18 cellular contexts compared by ENCODE assay signal in genomic region chr2:8597526-8598225, GRCh38.
DNase-seq lines count a peak whose midpoint lies in the region; FAIRE-seq and TF ChIP-seq lines count a peak whose summit lies in the region.
"Had no signal": no experiment of that assay in that cellular context is flagged by ENCODE, and none has a peak within 500 bp of the region (broad histone marks: within the 10 kb centered on the region; RNA-seq: fewer than 3 reads in every experiment).

No MANE protein-coding gene starts in this region.

- no peaks in the 10 kb centered on the region for H3K27me3 ChIP-seq in neutrophil
- no peaks in the 10 kb centered on the region for H3K27me3 ChIP-seq in transverse colon

- WGBS in transverse colon (ENCODE audit: low coverage in 1 of 2), 2 donors, result 90% methylated on average over 10 of the region's 10 CpGs; no CpG with 5 or more reads in 1 of the 2 donors

- H3K36me3 ChIP-seq in neutrophil (no peaks in the 10 kb centered on the region), transverse colon (no peaks in the 10 kb centered on the region), kidney (ENCODE audit: control insufficient read depth in 1 of 2, insufficient read depth in 2 of 2, low read length in 2 of 2) (no peaks in the 10 kb centered on the region)

- TF ChIP-seq CTCF in CD14-positive monocyte (IDR thresholded peaks at IDR 0.05) (no peak), neutrophil (IDR thresholded peaks at IDR 0.05) (no peak), transverse colon (IDR thresholded peaks at IDR 0.05) (no peak), kidney (IDR thresholded peaks at IDR 0.05; ENCODE audit: borderline replicate concordance, extremely low read depth, insufficient read depth) (no peak)

- peaks cover 3 to 6% of the 10 kb centered on the region in 2 donors for H3K36me3 Mint-ChIP-seq in CD14-positive monocyte
- H3K36me3 Mint-ChIP-seq: naive thymus-derived CD8-positive, alpha-beta T cell had no signal

- FAIRE-seq in kidney (lab: Jason Lieb, UNC), result no peak
- FAIRE-seq: D721Med, endometrium had no signal

- H3K9ac ChIP-seq in kidney (ENCODE audit: low read length in 2 of 2), result no peak overlapping the region

- TF ChIP-seq EP300 in transverse colon (IDR thresholded peaks at IDR 0.05; ENCODE audit: low read depth), result no peak

- H3K4me1 Mint-ChIP-seq in CD14-positive monocyte, result peaks cover 49% of the 10 kb centered on the region

- DNase-seq in CD14-positive monocyte (ENCODE audit: low spot score) (no peak), NCI-H82 (lab: John Stamatoyannopoulos, UW) (peak; percentile 78), erythroblast (lab: John Stamatoyannopoulos, UW) (peak; percentile 26 to 51), glomerular visceral epithelial cell (ENCODE audit: extremely low spot score) (no peak), transverse colon (no peak), kidney (no peak)
- DNase-seq in stimulated activated CD4-positive, alpha-beta T cell treated with anti-CD3 and anti-CD28 coated beads, Interleukin-4, amount 100 ng/mL, for 24 hours, result no peak
- DNase-seq: activated CD4-positive, alpha-beta T cell treated with anti-CD3 and anti-CD28 coated beads, Interleukin-2, amount 50 U/mL, for 4 hours; activated T-cell treated with anti-CD3 and anti-CD28 coated beads, Interleukin-2, amount 50 U/mL, for 48 hours; foreskin melanocyte; NCI-H2081; NCI-H774; stimulated activated CD4-positive, alpha-beta T cell treated with anti-CD3 and anti-CD28 coated beads, Interleukin-1b, Interleukin-23, amount 100 ng/mL, for 48 hours; substantia nigra had no signal

- H3K27ac ChIP-seq in neutrophil, result peak overlapping the region; percentile 83
- H3K27ac ChIP-seq in transverse colon, result no peak overlapping the region
- no peak overlapping the region for H3K27ac ChIP-seq in kidney (ENCODE audit: low read depth in 2 of 2, low read length in 2 of 2)

- peaks cover 1 to 5% (median 2%) of the 10 kb centered on the region in 3 donors for H3K27me3 Mint-ChIP-seq in CD14-positive monocyte (ENCODE audit: low read depth in 3 of 3)

- peaks cover 0 to 3% (median 0%) of the 10 kb centered on the region in 7 donors for H3K9me3 Mint-ChIP-seq in CD14-positive monocyte
- H3K9me3 Mint-ChIP-seq: naive thymus-derived CD8-positive, alpha-beta T cell had no signal

- H3K4me3 ChIP-seq in neutrophil (ENCODE audit: low read depth in 1 of 2, low read length in 1 of 2) (peak overlapping the region; percentile 31 to 44), transverse colon (no peak overlapping the region), kidney (ENCODE audit: low read length in 2 of 2) (no peak overlapping the region)

- peak overlapping the region; percentile 93 to 98 (median 97) for H3K27ac Mint-ChIP-seq in CD14-positive monocyte

- intact Hi-C loops in CD14-positive monocyte (cut with micrococcal nuclease) (loop anchor here in 1 of 2 donors (5.0 kb wide), 1 partner anchor 80 kb away; no protein-coding TSS in a partner anchor), transverse colon (cut with DNase I; ENCODE audit: low total_unique reads) (no loop called here), kidney (cut with DNase I) (no loop called here)

- TF ChIP-seq POLR2A in erythroblast (IDR thresholded peaks at IDR 0.05; ENCODE audit: low read length), result no peak
- no peak for TF ChIP-seq POLR2A in transverse colon (IDR thresholded peaks at IDR 0.05)

- H3K4me1 ChIP-seq in neutrophil (ENCODE audit: control insufficient read depth in 1 of 2, insufficient read depth in 1 of 2, low read depth in 1 of 2, low read length in 1 of 2), result peaks cover 29 to 55% of the 10 kb centered on the region in 2 experiments
- no peaks in the 10 kb centered on the region for H3K4me1 ChIP-seq in transverse colon
- H3K4me1 ChIP-seq in kidney (ENCODE audit: control insufficient read depth in 1 of 2, insufficient read depth in 1 of 2, low read depth in 1 of 2, low read length in 2 of 2), result no peaks in the 10 kb centered on the region

- no peaks in the 10 kb centered on the region for H3K9me3 ChIP-seq in neutrophil
- H3K9me3 ChIP-seq in transverse colon, result no peaks in the 10 kb centered on the region
- no peaks in the 10 kb centered on the region for H3K9me3 ChIP-seq in kidney (ENCODE audit: control insufficient read depth in 1 of 2, low read length in 2 of 2)

- in situ Hi-C loops in transverse colon (cut with MboI; ENCODE audit: low pct_ligation_motif_present in 1 of 4, low pct_unique_long_range_greater_than_20kb in 1 of 4, low sequenced_read_pairs in 3 of 4), result no loop called here

- H3K4me3 Mint-ChIP-seq in CD14-positive monocyte, result peak overlapping the region in 1 of 2 donors; percentile 59
- H3K4me3 Mint-ChIP-seq: naive thymus-derived CD8-positive, alpha-beta T cell had no signal

Comparison
In these comparisons a context has a peak if more than half of its experiments do, and no peak if none do; other contexts are left out.
1. DNase-seq: peak in NCI-H82 (single experiment) and erythroblast (2 of 2); none in CD14-positive monocyte (single experiment), glomerular visceral epithelial cell (single experiment), transverse colon (single experiment), kidney (single experiment) and stimulated activated CD4-positive, alpha-beta T cell treated with anti-CD3 and anti-CD28 coated beads, Interleukin-4, amount 100 ng/mL, for 24 hours (single experiment).
2. H3K4me3 ChIP-seq: peak in neutrophil (2 of 2); none in transverse colon (0 of 4) and kidney (0 of 2).